Comparison of ENCODE assay signal across 9 cellular contexts in genomic region chr11:116079580-116079979, GRCh38.
"Had no signal": no experiment of that assay in that cellular context is flagged by ENCODE, and none has a peak within 500 bp of the region (broad histone marks: within the 10 kb centered on the region; RNA-seq: fewer than 3 reads in every experiment).

No MANE protein-coding gene starts in this region.

- H3K4me3 ChIP-seq: GM23248, HAP-1 had no signal

- H3K9ac ChIP-seq: GM23248, KMS-11 had no signal

- H3K4me2 ChIP-seq: KMS-11 had no signal

- H3K4me3 Mint-ChIP-seq: HFFc6 had no signal

- FAIRE-seq: HTR-8/SVneo had no signal

- H3K9me3 ChIP-seq: HAP-1 had no signal

- H3K4me1 ChIP-seq: HAP-1 had no signal

- ATAC-seq: HCT116 had no signal

- H3K27ac Mint-ChIP-seq: HFFc6 had no signal

- H3K36me3 ChIP-seq: HAP-1 had no signal

- DNase-seq: GM23248, GOT3, H7, HFFc6, KBM-7 had no signal

- H2AFZ ChIP-seq: GM23248 had no signal

- H3K27ac ChIP-seq: GM23248, KMS-11 had no signal
